In the genomic region with DNA sequence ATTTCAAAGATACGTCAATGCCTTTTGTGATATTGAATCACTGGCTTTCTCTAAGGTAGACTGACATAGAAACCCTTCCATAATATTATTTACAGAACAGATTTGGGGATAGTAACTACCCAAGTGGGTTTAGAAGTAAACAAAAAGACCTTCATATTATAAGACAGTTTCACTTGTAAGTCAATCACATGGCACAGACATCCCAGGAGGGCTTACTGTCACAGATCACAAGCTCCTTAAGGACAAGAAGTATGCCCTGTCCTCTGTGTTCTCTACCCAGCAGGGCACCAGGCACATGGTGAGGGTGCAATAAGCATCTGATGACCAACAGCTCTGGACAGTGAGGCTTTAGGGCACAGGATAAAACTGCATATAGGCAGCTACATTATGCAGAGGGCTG, we compare ENCODE assay signal across 28 cellular contexts.
"Had no signal": no experiment of that assay in that cellular context is flagged by ENCODE, and none has a peak within 500 bp of the region (broad histone marks: within the 10 kb centered on the region; RNA-seq: fewer than 3 reads in every experiment).

No MANE protein-coding gene starts in this region.

- H3K4me3 ChIP-seq: cardiac muscle cell, MG63 had no signal

- H3K9me3 ChIP-seq: MG63, SK-N-SH had no signal

- H3K9ac ChIP-seq: SK-N-SH had no signal

- ATAC-seq: activated CD4-positive, CD25-positive, alpha-beta regulatory T cell treated with anti-CD3 and anti-CD28 coated beads, Interleukin-2, amount 50 U/mL, for 24 hours; activated CD8-positive, alpha-beta T cell treated with anti-CD3 and anti-CD28 coated beads for 36 hours; activated naive CD4-positive, alpha-beta T cell treated with anti-CD3 and anti-CD28 coated beads, Interleukin-2, amount 50 U/mL, for 72 hours; activated naive CD8-positive, alpha-beta T cell treated with anti-CD3 and anti-CD28 coated beads, Interleukin-2, amount 50 U/mL, for 24 hours; Panc1; Right ventricle myocardium inferior had no signal

- H3K27ac Mint-ChIP-seq: activated CD8-positive, alpha-beta T cell treated with anti-CD3 and anti-CD28 coated beads for 36 hours; activated naive CD4-positive, alpha-beta T cell treated with anti-CD3 and anti-CD28 coated beads, Interleukin-2, amount 50 U/mL, for 72 hours; activated naive CD8-positive, alpha-beta T cell treated with anti-CD3 and anti-CD28 coated beads, Interleukin-2, amount 50 U/mL, for 24 hours; activated T-helper 1 cell treated with anti-CD3 and anti-CD28 coated beads, Interleukin-12 subunit alpha, Interleukin-12 subunit beta, Interleukin-2, Interleukin-4 antibody, amounts not matched to agents 30 ng/mL and 10 ng/mL and 1 ng/mL, durations not matched to agents 14 hours and 24 hours and 36 hours had no signal

- H3K4me3 Mint-ChIP-seq: activated CD8-positive, alpha-beta T cell treated with anti-CD3 and anti-CD28 coated beads for 36 hours; activated naive CD8-positive, alpha-beta T cell treated with anti-CD3 and anti-CD28 coated beads, Interleukin-2, amount 50 U/mL, for 24 hours; activated T-helper 1 cell treated with anti-CD3 and anti-CD28 coated beads, Interleukin-12 subunit alpha, Interleukin-12 subunit beta, Interleukin-2, Interleukin-4 antibody, amounts not matched to agents 30 ng/mL and 10 ng/mL and 1 ng/mL, durations not matched to agents 14 hours and 24 hours and 36 hours had no signal

- H3K27me3 Mint-ChIP-seq: activated CD8-positive, alpha-beta T cell treated with anti-CD3 and anti-CD28 coated beads for 36 hours; activated naive CD8-positive, alpha-beta T cell treated with anti-CD3 and anti-CD28 coated beads, Interleukin-2, amount 50 U/mL, for 24 hours had no signal

- H3K36me3 Mint-ChIP-seq: activated naive CD4-positive, alpha-beta T cell treated with anti-CD3 and anti-CD28 coated beads, Interleukin-2, amount 50 U/mL, for 72 hours had no signal

- H3K9me3 Mint-ChIP-seq: activated CD8-positive, alpha-beta T cell treated with anti-CD3 and anti-CD28 coated beads for 36 hours; activated naive CD4-positive, alpha-beta T cell treated with anti-CD3 and anti-CD28 coated beads, Interleukin-2, amount 50 U/mL, for 72 hours; activated naive CD8-positive, alpha-beta T cell treated with anti-CD3 and anti-CD28 coated beads, Interleukin-2, amount 50 U/mL, for 24 hours; activated T-helper 1 cell treated with anti-CD3 and anti-CD28 coated beads, Interleukin-12 subunit alpha, Interleukin-12 subunit beta, Interleukin-2, Interleukin-4 antibody, amounts not matched to agents 30 ng/mL and 10 ng/mL and 1 ng/mL, durations not matched to agents 14 hours and 24 hours and 36 hours had no signal

- H3K36me3 ChIP-seq: brain microvascular endothelial cell, MG63, WERI-Rb-1 had no signal

- H3K27ac ChIP-seq: brain microvascular endothelial cell, cardiac muscle cell, WERI-Rb-1 had no signal

- H3K4me2 ChIP-seq: SK-N-SH had no signal

- DNase-seq: activated CD4-positive, alpha-beta T cell treated with anti-CD3 and anti-CD28 coated beads for 4 hours; activated CD8-positive, alpha-beta memory T cell treated with anti-CD3 and anti-CD28 coated beads, Interleukin-2, amount 50 U/mL, for 4 hours; activated CD8-positive, alpha-beta T cell treated with anti-CD3 and anti-CD28 coated beads for 36 hours; activated effector memory CD4-positive, alpha-beta T cell treated with Interleukin-2 at 50 U/mL for 16 hours; activated naive CD4-positive, alpha-beta T cell treated with Interleukin-2 at 50 U/mL for 16 hours; activated naive CD8-positive, alpha-beta T cell treated with anti-CD3 and anti-CD28 coated beads, Interleukin-2, amount 50 U/mL, for 24 hours; amniotic stem cell; brain microvascular endothelial cell; MG63; NCI-H1105; NCI-H1436; NCI-H1694 treated with DMSO at 0.1 percent for 48 hours; NCI-H2029 treated with DMSO at 0.1 percent for 48 hours; NCI-H345; NCI-H510A; NCI-H526 treated with DMSO at 0.1 percent for 48 hours; NCI-H82; OCI-M1; RPMI8226; SK-N-SH; T-helper 1 cell; WERI-Rb-1 had no signal

- H3K4me1 Mint-ChIP-seq: activated naive CD8-positive, alpha-beta T cell treated with anti-CD3 and anti-CD28 coated beads, Interleukin-2, amount 50 U/mL, for 24 hours had no signal

- H3K27me3 ChIP-seq: brain microvascular endothelial cell, cardiac muscle cell, MG63 had no signal
